ENCODE assay signal across 17 cellular contexts in the genomic region with DNA sequence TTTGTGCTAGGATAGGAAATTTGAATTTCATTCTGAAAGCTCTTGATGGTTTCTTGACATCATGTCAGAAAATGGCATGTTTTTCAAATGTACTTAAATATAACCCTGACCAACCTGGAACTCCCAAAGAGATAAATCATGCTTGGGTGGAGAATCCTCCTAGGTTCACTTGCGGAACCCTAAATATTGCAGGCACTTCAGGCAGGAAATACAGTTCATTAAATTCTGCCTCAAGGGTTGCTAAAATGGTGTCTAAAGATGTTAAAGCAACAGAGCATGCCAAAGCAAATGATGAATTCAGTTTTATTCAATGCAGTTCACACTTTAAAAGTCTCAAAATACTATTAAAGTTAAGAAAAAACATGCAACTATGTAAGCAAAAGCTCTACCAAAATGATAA.
A peak's percentile ranks its signal among the peaks of the same experiment; 100 is the strongest.
DNase-seq lines count a peak whose midpoint lies in the region; ATAC-seq and TF ChIP-seq lines count a peak whose summit lies in the region.
"Had no signal": no experiment of that assay in that cellular context is flagged by ENCODE, and none has a peak within 500 bp of the region (broad histone marks: within the 10 kb centered on the region; RNA-seq: fewer than 3 reads in every experiment).

No MANE protein-coding gene starts in this region.

- DNase-seq in NCI-H345 treated with DMSO at 0.1 percent for 48 hours (lab: John Stamatoyannopoulos, UW; ENCODE audit: unreplicated experiment) (peak; percentile 13), NCI-H345 (lab: John Stamatoyannopoulos, UW) (no peak), NCI-H1436 (lab: John Stamatoyannopoulos, UW) (no peak)
- DNase-seq: 8988T; AML-193; C1 segment of cervical spinal cord; Calu3; CD4-positive, alpha-beta T cell; DMS153; DMS79 treated with DMSO at 0.1 percent for 48 hours; GDM1; IMR-90 had no signal

- H2AFZ ChIP-seq in OCI-LY1 (ENCODE audit: low read length) (0 out of 2 replicates have a peak overlapping the region, but pooled peaks have one; percentile 8), neural cell (ENCODE audit: low read depth, low read length) (no peak overlapping the region)

- no peak for ATAC-seq in GM21526 (IDR thresholded peaks at IDR 0.05; ENCODE audit: low FRiP score, unreplicated experiment)

- peak overlapping the region; percentile 37 for H3K27ac ChIP-seq in DOHH2 (ENCODE audit: low read depth, low read length)
- H3K27ac ChIP-seq in OCI-LY1 (ENCODE audit: low read depth, low read length, poor library complexity, severe bottlenecking), result peak overlapping the region; percentile 89
- no peak overlapping the region for H3K27ac ChIP-seq in neural cell (ENCODE audit: low read length)

- H3K9ac ChIP-seq in OCI-LY1 (ENCODE audit: low read length), result 0 out of 2 replicates have a peak overlapping the region, but pooled peaks have one; percentile 20
- no peak overlapping the region for H3K9ac ChIP-seq in neural cell (ENCODE audit: low read length)

- H3K4me2 ChIP-seq in DOHH2 (ENCODE audit: low read length) (peak overlapping the region; percentile 35), OCI-LY1 (ENCODE audit: low read length) (peak overlapping the region; percentile 5), neural cell (ENCODE audit: low read length) (no peak overlapping the region)

- H3K9me3 ChIP-seq in DOHH2 (ENCODE audit: control insufficient read depth, insufficient read depth, low read length) (peaks cover 4% of the 10 kb centered on the region; the same call in 1 of the 2 replicates), OCI-LY1 (ENCODE audit: low read length) (0 out of 2 replicates have a peak, but pooled peaks cover 3% of the 10 kb centered on the region), neural cell (ENCODE audit: low read length) (peaks cover 5% of the 10 kb centered on the region)
- H3K9me3 ChIP-seq: HAP-1 had no signal

- H3K9me2 ChIP-seq in DOHH2 (replicated peaks; ENCODE audit: control insufficient read depth, low read length) (no peaks in the 10 kb centered on the region), OCI-LY1 (ENCODE audit: low read depth, low read length) (no peaks in the 10 kb centered on the region), neural cell (ENCODE audit: insufficient read depth, low read length) (no peaks in the 10 kb centered on the region)

- TF ChIP-seq EP300 in neural cell (conservative IDR thresholded peaks at IDR 0.05; ENCODE audit: poor library complexity, severe bottlenecking), result peak; percentile 15

- peaks cover 4% of the 10 kb centered on the region; the same call in 1 of the 2 replicates for H3F3A ChIP-seq in DOHH2 (ENCODE audit: control insufficient read depth, insufficient read depth)
- H3F3A ChIP-seq in OCI-LY1 (ENCODE audit: insufficient read depth, low read length), result no peaks in the 10 kb centered on the region
- H3F3A ChIP-seq in neural cell (ENCODE audit: insufficient read depth, low read length, poor library complexity, severe bottlenecking), result no peaks in the 10 kb centered on the region

- peaks cover 76% of the 10 kb centered on the region for H3K4me1 ChIP-seq in DOHH2 (ENCODE audit: control insufficient read depth, low read length)
- peaks cover 90% of the 10 kb centered on the region for H3K4me1 ChIP-seq in OCI-LY1 (ENCODE audit: insufficient read depth, low read length, severe bottlenecking)
- H3K4me1 ChIP-seq: HAP-1 had no signal

- H4K20me1 ChIP-seq in DOHH2 (ENCODE audit: control insufficient read depth, insufficient read depth, low read depth, low read length), result no peaks in the 10 kb centered on the region
- no peaks in the 10 kb centered on the region for H4K20me1 ChIP-seq in OCI-LY1 (ENCODE audit: insufficient read depth, low read length)
- no peaks in the 10 kb centered on the region for H4K20me1 ChIP-seq in neural cell (ENCODE audit: insufficient read depth)

- no peaks in the 10 kb centered on the region for H3K27me3 ChIP-seq in DOHH2 (ENCODE audit: control insufficient read depth, low read length)
- no peaks in the 10 kb centered on the region for H3K27me3 ChIP-seq in OCI-LY1 (ENCODE audit: insufficient read depth, low read length)
- no peaks in the 10 kb centered on the region for H3K27me3 ChIP-seq in neural cell (ENCODE audit: insufficient read depth, low read depth, low read length)

- H3K36me3 ChIP-seq in DOHH2 (ENCODE audit: control insufficient read depth, low read length), result peaks cover 5% of the 10 kb centered on the region; the same call in 1 of the 2 replicates
- no peaks in the 10 kb centered on the region for H3K36me3 ChIP-seq in OCI-LY1 (ENCODE audit: insufficient read depth, low read length)
- H3K36me3 ChIP-seq in neural cell (ENCODE audit: insufficient read depth, low read length), result no peaks in the 10 kb centered on the region
- H3K36me3 ChIP-seq: HAP-1 had no signal

- TF ChIP-seq CTCF in DOHH2 (IDR thresholded peaks at IDR 0.05; ENCODE audit: low read depth, low read length, poor library complexity, severe bottlenecking) (no peak), OCI-LY1 (IDR thresholded peaks at IDR 0.05; ENCODE audit: low read length) (no peak), neural cell (IDR thresholded peaks at IDR 0.05; ENCODE audit: poor library complexity, severe bottlenecking) (no peak)

- no peaks in the 10 kb centered on the region for H3K79me2 ChIP-seq in DOHH2 (ENCODE audit: control insufficient read depth, low read length)
- H3K79me2 ChIP-seq in OCI-LY1 (ENCODE audit: insufficient read depth, low read length), result no peaks in the 10 kb centered on the region
- no peaks in the 10 kb centered on the region for H3K79me2 ChIP-seq in neural cell (replicated peaks; ENCODE audit: insufficient read depth, low read length)

- TF ChIP-seq RAD21 in neural cell (conservative IDR thresholded peaks at IDR 0.05), result no peak

- H3K4me3 ChIP-seq in DOHH2 (ENCODE audit: low read length) (peak overlapping the region; percentile 34), OCI-LY1 (ENCODE audit: low read depth, low read length, poor library complexity, severe bottlenecking) (peak overlapping the region; percentile 0), neural cell (ENCODE audit: low read length) (no peak overlapping the region)
- H3K4me3 ChIP-seq: HAP-1 had no signal

TF ChIP-seq in neural cell, 6 proteins besides CTCF, POLR2A, EP300 and RAD21:
- TF ChIP-seq TAF1 (IDR thresholded peaks at IDR 0.05; ENCODE audit: low read depth) (no peak), POLR2AphosphoS5 (IDR thresholded peaks at IDR 0.05) (no peak), SMC3 (conservative IDR thresholded peaks at IDR 0.05; ENCODE audit: poor library complexity) (no peak), EZH2 (IDR thresholded peaks at IDR 0.05; ENCODE audit: borderline replicate concordance, insufficient read depth, low read length, poor library complexity, severe bottlenecking) (no peak), MXI1 (conservative IDR thresholded peaks at IDR 0.05; ENCODE audit: poor library complexity, severe bottlenecking) (no peak), REST (IDR thresholded peaks at IDR 0.05; ENCODE audit: borderline replicate concordance) (no peak)
